In genomic region chr1:52404116-52404974, GRCh38 we compare ENCODE assay signal across 1 cellular context.
A peak's percentile ranks its signal among the peaks of the same experiment; 100 is the strongest.
TF ChIP-seq lines count a peak whose summit lies in the region.

TSS of gene ORC1 (minus strand) at chr1:52404423. CDS start at chr1:52402223, 2,200 bp downstream.
TSS of gene PRPF38A (plus strand) at chr1:52404602. CDS start at chr1:52404750, 148 bp downstream.

TF ChIP-seq in HEK293, 187 proteins besides CTCF, POLR2A, EP300 and RAD21 (continued from another document and continues in another):
- TF ChIP-seq ZBTB11 (tag by site-specific recombination; conservative IDR thresholded peaks at IDR 0.05; ENCODE audit: low read depth), result peak; percentile 92
- TF ChIP-seq BCL11B (tag by site-specific recombination; IDR thresholded peaks at IDR 0.05; ENCODE audit: low read depth), result no peak
- TF ChIP-seq KLF1 (tag by site-specific recombination; IDR thresholded peaks at IDR 0.05), result no peak
- TF ChIP-seq ELK4 (IDR thresholded peaks at IDR 0.05; ENCODE audit: borderline replicate concordance, low read depth, low read length), result 0 out of 2 replicates have a peak, but pooled peaks have one; percentile 33
- TF ChIP-seq ZNF629 (tag by site-specific recombination; IDR thresholded peaks at IDR 0.05), result peak; percentile 100
- peak; percentile 81 for TF ChIP-seq ZXDB (tag by site-specific recombination; IDR thresholded peaks at IDR 0.05)
- TF ChIP-seq KLF16 (tag by site-specific recombination; IDR thresholded peaks at IDR 0.05), result peak; percentile 51; the same call in 1 of the 2 replicates
- peak; percentile 95 for TF ChIP-seq SP3 (tag by site-specific recombination; IDR thresholded peaks at IDR 0.05)
- TF ChIP-seq ZBTB21 (tag by site-specific recombination; IDR thresholded peaks at IDR 0.05), result peak; percentile 99
- TF ChIP-seq ZNF280D (tag by site-specific recombination; IDR thresholded peaks at IDR 0.05), result no peak
- peak; percentile 44; the same call in 1 of the 2 replicates for TF ChIP-seq INSM2 (tag by site-specific recombination; IDR thresholded peaks at IDR 0.05)
- peak; percentile 95 for TF ChIP-seq SP2 (tag by site-specific recombination; IDR thresholded peaks at IDR 0.05)
- TF ChIP-seq ATF2 (tag by site-specific recombination; IDR thresholded peaks at IDR 0.05; ENCODE audit: low read depth), result peak; percentile 63; the same call in 1 of the 2 replicates
- no peak for TF ChIP-seq ZNF37A (tag by site-specific recombination; IDR thresholded peaks at IDR 0.05)
- peak; percentile 12; the same call in 1 of the 2 replicates for TF ChIP-seq ZBTB20 (tag by site-specific recombination; IDR thresholded peaks at IDR 0.05)
- no peak for TF ChIP-seq ZNF560 (tag by site-specific recombination; IDR thresholded peaks at IDR 0.05; ENCODE audit: borderline replicate concordance)
- TF ChIP-seq ZNF335 (tag by site-specific recombination; conservative IDR thresholded peaks at IDR 0.05), result peak; percentile 87
- TF ChIP-seq ZNF704 (tag by site-specific recombination; IDR thresholded peaks at IDR 0.05), result no peak
- TF ChIP-seq ZBTB10 (tag by site-specific recombination; IDR thresholded peaks at IDR 0.05), result no peak
- no peak for TF ChIP-seq ZBTB6 (tag by site-specific recombination; IDR thresholded peaks at IDR 0.05)
- peak; percentile 68 for TF ChIP-seq ZNF341 (tag by site-specific recombination; IDR thresholded peaks at IDR 0.05; ENCODE audit: low read depth)
- TF ChIP-seq ZBTB17 (tag by site-specific recombination; IDR thresholded peaks at IDR 0.05), result peak; percentile 88
- 0 out of 2 replicates have a peak, but pooled peaks have one; percentile 21 for TF ChIP-seq ZNF391 (tag by site-specific recombination; IDR thresholded peaks at IDR 0.05; ENCODE audit: borderline replicate concordance, low read depth)
- no peak for TF ChIP-seq ZNF830 (tag by site-specific recombination; IDR thresholded peaks at IDR 0.05; ENCODE audit: low read depth)
- TF ChIP-seq PRDM1 (tag by site-specific recombination; IDR thresholded peaks at IDR 0.05), result peak; percentile 82; the same call in 1 of the 2 replicates
- peak; percentile 76 for TF ChIP-seq YY2 (tag by site-specific recombination; IDR thresholded peaks at IDR 0.05)
- peak; percentile 76; the same call in 1 of the 2 replicates for TF ChIP-seq ZNF501 (tag by site-specific recombination; IDR thresholded peaks at IDR 0.05)
- 0 out of 2 replicates have a peak, but pooled peaks have one; percentile 15 for TF ChIP-seq ZNF76 (tag by site-specific recombination; IDR thresholded peaks at IDR 0.05; ENCODE audit: borderline replicate concordance, low read depth)
- 0 out of 2 replicates have a peak, but pooled peaks have one; percentile 62 for TF ChIP-seq ZNF692 (tag by site-specific recombination; IDR thresholded peaks at IDR 0.05)
- 0 out of 2 replicates have a peak, but pooled peaks have one; percentile 32 for TF ChIP-seq WT1 (tag by site-specific recombination; IDR thresholded peaks at IDR 0.05)
- TF ChIP-seq ZFHX2 (tag by site-specific recombination; conservative IDR thresholded peaks at IDR 0.05), result peak; percentile 65
- 0 out of 2 replicates have a peak, but pooled peaks have one; percentile 30 for TF ChIP-seq EGR2 (tag by site-specific recombination; IDR thresholded peaks at IDR 0.05; ENCODE audit: low read depth)
- peak; percentile 75 for TF ChIP-seq KLF8 (tag by site-specific recombination; IDR thresholded peaks at IDR 0.05)
- TF ChIP-seq ZNF843 (tag by site-specific recombination; IDR thresholded peaks at IDR 0.05), result 0 out of 2 replicates have a peak, but pooled peaks have one; percentile 8
- no peak for TF ChIP-seq ZNF26 (tag by site-specific recombination; IDR thresholded peaks at IDR 0.05)
- TF ChIP-seq ZNF521 (tag by site-specific recombination; IDR thresholded peaks at IDR 0.05), result no peak
- peak; percentile 29; the same call in 1 of the 2 replicates for TF ChIP-seq ZFP37 (tag by site-specific recombination; IDR thresholded peaks at IDR 0.05)
- TF ChIP-seq ZNF366 (tag by site-specific recombination; conservative IDR thresholded peaks at IDR 0.05), result peak; percentile 100
